ENCODE assay signal across 22 cellular contexts in genomic region chr21:27040738-27041137, GRCh38.
DNase-seq lines count a peak whose midpoint lies in the region; ATAC-seq, FAIRE-seq and TF ChIP-seq lines count a peak whose summit lies in the region.
"Had no signal": no experiment of that assay in that cellular context is flagged by ENCODE, and none has a peak within 500 bp of the region (broad histone marks: within the 10 kb centered on the region; RNA-seq: fewer than 3 reads in every experiment).

No MANE protein-coding gene starts in this region.

- H3K4me3 Mint-ChIP-seq in naive thymus-derived CD8-positive, alpha-beta T cell, result no peak overlapping the region
- H3K4me3 Mint-ChIP-seq: CD4-positive, alpha-beta T cell had no signal

- peaks cover 0 to 4% (median 0%) of the 10 kb centered on the region in 9 donors for H3K9me3 Mint-ChIP-seq in naive thymus-derived CD8-positive, alpha-beta T cell
- H3K9me3 Mint-ChIP-seq: CD4-positive, alpha-beta T cell had no signal

- H3K4me1 Mint-ChIP-seq in naive thymus-derived CD8-positive, alpha-beta T cell, result no peaks in the 10 kb centered on the region

- H3K4me2 ChIP-seq in PC-3 (ENCODE audit: low read length) (no peak overlapping the region), keratinocyte (ENCODE audit: control insufficient read depth, extremely low read depth, insufficient read depth, low read depth, low read length) (peak overlapping the region; percentile 16)
- H3K4me2 ChIP-seq: A549; BLaER1 treated with 17β-estradiol and CSF1 and Interleukin-3, amounts not matched to agents 10 nM and 100 nM had no signal

- no peaks in the 10 kb centered on the region for H3K9me2 ChIP-seq in PC-3 (replicated peaks; ENCODE audit: low read length)

- no peaks in the 10 kb centered on the region for H3K9me3 ChIP-seq in PC-3 (ENCODE audit: low read length)
- no peaks in the 10 kb centered on the region for H3K9me3 ChIP-seq in keratinocyte (ENCODE audit: control insufficient read depth, low read depth, low read length)
- no peaks in the 10 kb centered on the region for H3K9me3 ChIP-seq in heart right ventricle
- H3K9me3 ChIP-seq: A549; BLaER1 treated with 17β-estradiol and CSF1 and Interleukin-3, amounts not matched to agents 10 nM and 100 nM had no signal

- no peaks in the 10 kb centered on the region for H3K79me2 ChIP-seq in PC-3 (ENCODE audit: low read length)
- no peaks in the 10 kb centered on the region for H3K79me2 ChIP-seq in keratinocyte (ENCODE audit: control insufficient read depth, insufficient read depth, low read length)

- no peaks in the 10 kb centered on the region for H3F3A ChIP-seq in PC-3 (ENCODE audit: low read length, unreplicated experiment)

- WGBS in heart right ventricle, 2 donors, result 71 to 83% methylated on average over 1 of the region's 1 CpG

- FAIRE-seq in H54 (lab: Jason Lieb, UNC) (peak; percentile 76), bronchial epithelial cell (lab: Jason Lieb, UNC) (peak; percentile 43), keratinocyte (lab: Jason Lieb, UNC) (peak; percentile 78)
- FAIRE-seq: A549, D721Med, HepG2 had no signal

- intact Hi-C loops in PC-3 (cut with micrococcal nuclease) (no loop called here), heart right ventricle (cut with DNase I) (no loop called here)

- CTCF ChIA-PET in PC-3 (lab: Charles Lee), result no interaction called here

- H3K27me3 Mint-ChIP-seq in naive thymus-derived CD8-positive, alpha-beta T cell, result no peaks in the 10 kb centered on the region
- H3K27me3 Mint-ChIP-seq: CD4-positive, alpha-beta T cell had no signal

- no peak overlapping the region for H3K27ac Mint-ChIP-seq in naive thymus-derived CD8-positive, alpha-beta T cell
- H3K27ac Mint-ChIP-seq: CD4-positive, alpha-beta T cell had no signal

- TF ChIP-seq POLR2A in H54 (IDR thresholded peaks at IDR 0.05; ENCODE audit: low read depth, low read length), result no peak

- H3K27me3 ChIP-seq in PC-3 (ENCODE audit: low read length) (no peaks in the 10 kb centered on the region), bronchial epithelial cell (ENCODE audit: control insufficient read depth, insufficient read depth, low read length) (no peaks in the 10 kb centered on the region), keratinocyte (ENCODE audit: control insufficient read depth, extremely low read depth, insufficient read depth, low read length) (no peaks in the 10 kb centered on the region), heart right ventricle (no peaks in the 10 kb centered on the region)
- H3K27me3 ChIP-seq: BLaER1 treated with 17β-estradiol and CSF1 and Interleukin-3, amounts not matched to agents 10 nM and 100 nM had no signal

- H3K27ac ChIP-seq in PC-3 (ENCODE audit: low read length), result no peak overlapping the region
- H3K27ac ChIP-seq in keratinocyte (ENCODE audit: control insufficient read depth, insufficient read depth, low read length), result no peak overlapping the region
- no peak overlapping the region for H3K27ac ChIP-seq in heart right ventricle
- H3K27ac ChIP-seq: A549; BLaER1 treated with 17β-estradiol and CSF1 and Interleukin-3, amounts not matched to agents 10 nM and 100 nM; HL-60 had no signal

- TF ChIP-seq CTCF in PC-3 (conservative IDR thresholded peaks at IDR 0.05; ENCODE audit: low read depth, low read length) (no peak), bronchial epithelial cell (IDR thresholded peaks at IDR 0.05; ENCODE audit: insufficient read depth, low read length, severe bottlenecking) (no peak), keratinocyte (optimal IDR thresholded peaks at IDR 0.05 in 1 of 3, IDR thresholded peaks at IDR 0.05 in 1 of 3, conservative IDR thresholded peaks at IDR 0.05 in 1 of 3; ENCODE audit: extremely low read depth in 1 of 3, insufficient read depth in 2 of 3, low read length in 3 of 3) (no peak), heart right ventricle (IDR thresholded peaks at IDR 0.05) (no peak)

- ATAC-seq in PC-3, result peak; percentile 64
- no peak for ATAC-seq in heart right ventricle
- ATAC-seq in naive thymus-derived CD8-positive, alpha-beta T cell, result no peak
- ATAC-seq: A549, HepG2 had no signal

- H3K4me3 ChIP-seq in PC-3 (ENCODE audit: low read length) (no peak overlapping the region), bronchial epithelial cell (ENCODE audit: low read depth, low read length) (no peak overlapping the region), keratinocyte (ENCODE audit: control insufficient read depth in 2 of 3, extremely low read depth in 1 of 3, insufficient read depth in 2 of 3, low read depth in 1 of 3, low read length in 3 of 3) (no peak overlapping the region), heart right ventricle (no peak overlapping the region)
- H3K4me3 ChIP-seq: A549; BLaER1 treated with 17β-estradiol and CSF1 and Interleukin-3, amounts not matched to agents 10 nM and 100 nM had no signal

- no peaks in the 10 kb centered on the region for H3K9me1 ChIP-seq in keratinocyte (ENCODE audit: control insufficient read depth, extremely low read depth, insufficient read depth, low read length)

- dilution Hi-C loops in keratinocyte (cut with MboI; ENCODE audit: extremely low pct_ligation_motif_present, low sequenced_read_pairs), result no loop called here

- H3K36me3 Mint-ChIP-seq in naive thymus-derived CD8-positive, alpha-beta T cell, result no peaks in the 10 kb centered on the region

- H2AFZ ChIP-seq in PC-3 (ENCODE audit: low read length) (no peak overlapping the region), keratinocyte (ENCODE audit: control insufficient read depth, low read length) (peak overlapping the region; percentile 27)

- DNase-seq in H54 (ENCODE audit: insufficient read length, low spot score) (no peak), PC-3 (peak; percentile 51), bronchial epithelial cell (ENCODE audit: low read depth) (peak; percentile 90), keratinocyte (ENCODE audit: low read depth, low spot score) (no peak), heart right ventricle (no peak), mucosa of gallbladder (ENCODE audit: low spot score) (no peak)
- DNase-seq in naive thymus-derived CD8-positive, alpha-beta T cell, result no peak
- DNase-seq: AML-193; CD4-positive, alpha-beta T cell; Kasumi-1; MM.1S; NCI-H1417; NCI-H1694; NCI-H2029 treated with DMSO at 0.1 percent for 48 hours; NCI-H526 treated with DMSO at 0.1 percent for 48 hours; RPMI8226; SHP77 had no signal

- H4K20me1 ChIP-seq in PC-3 (ENCODE audit: low read length) (no peaks in the 10 kb centered on the region), keratinocyte (ENCODE audit: control insufficient read depth, extremely low read depth, insufficient read depth, low read length) (no peaks in the 10 kb centered on the region)
- H4K20me1 ChIP-seq: BLaER1 treated with 17β-estradiol and CSF1 and Interleukin-3, amounts not matched to agents 10 nM and 100 nM had no signal

- no peaks in the 10 kb centered on the region for H3K36me3 ChIP-seq in PC-3 (ENCODE audit: low read depth, low read length)
- no peaks in the 10 kb centered on the region for H3K36me3 ChIP-seq in bronchial epithelial cell (ENCODE audit: control insufficient read depth, insufficient read depth, low read length)
- no peaks in the 10 kb centered on the region for H3K36me3 ChIP-seq in keratinocyte (ENCODE audit: control insufficient read depth in 2 of 2, extremely low read depth in 1 of 2, insufficient read depth in 2 of 2, low read length in 2 of 2)
- no peaks in the 10 kb centered on the region for H3K36me3 ChIP-seq in heart right ventricle
- H3K36me3 ChIP-seq: BLaER1 treated with 17β-estradiol and CSF1 and Interleukin-3, amounts not matched to agents 10 nM and 100 nM had no signal

- H3K9ac ChIP-seq in PC-3 (ENCODE audit: low read length) (no peak overlapping the region), keratinocyte (ENCODE audit: control insufficient read depth, extremely low read depth, insufficient read depth, low read length) (no peak overlapping the region)
- H3K9ac ChIP-seq: BLaER1 treated with 17β-estradiol and CSF1 and Interleukin-3, amounts not matched to agents 10 nM and 100 nM had no signal

- POLR2A ChIA-PET in PC-3 (lab: Charles Lee; ENCODE audit: unreplicated experiment), result no interaction called here
- POLR2A ChIA-PET in naive thymus-derived CD8-positive, alpha-beta T cell (lab: Charles Lee), result no interaction called here

- H3K4me1 ChIP-seq in PC-3 (ENCODE audit: insufficient read depth, low read length) (no peaks in the 10 kb centered on the region), keratinocyte (ENCODE audit: control insufficient read depth, extremely low read depth, insufficient read depth, low read length) (peaks cover 5% of the 10 kb centered on the region), heart right ventricle (peaks cover 0 to 16% (median 4%) of the 10 kb centered on the region in 9 donors)
- H3K4me1 ChIP-seq: A549; BLaER1 treated with 17β-estradiol and CSF1 and Interleukin-3, amounts not matched to agents 10 nM and 100 nM had no signal

- no TSS peak for BruUV-seq in PC-3 (replicated peaks; lab: Mats Ljungman, UMichigan)

Comparison
In these comparisons a context has a peak if more than half of its experiments do, and no peak if none do; other contexts are left out.
1. DNase-seq: peak in PC-3 (single experiment) and bronchial epithelial cell (single experiment); none in H54 (single experiment), keratinocyte (single experiment), heart right ventricle (0 of 2), mucosa of gallbladder (single experiment) and naive thymus-derived CD8-positive, alpha-beta T cell (0 of 10).